In genomic region chr10:65010845-65011244, GRCh38 we compare ENCODE assay signal across 19 cellular contexts.
"Had no signal": no experiment of that assay in that cellular context is flagged by ENCODE, and none has a peak within 500 bp of the region (broad histone marks: within the 10 kb centered on the region; RNA-seq: fewer than 3 reads in every experiment).

No MANE protein-coding gene starts in this region.

- H3K4me1 ChIP-seq: Peyer's patch, SJCRH30 had no signal

- DNase-seq: KBM-7, MM.1S, NCI-H1092 treated with DMSO at 0.1 percent for 48 hours, NCI-H1436, NCI-H187, NCI-H2029, NCI-H2171 treated with DMSO at 0.1 percent for 48 hours, NCI-H345, NCI-H446 treated with DMSO at 0.1 percent for 48 hours, NCI-H510A treated with DMSO at 0.1 percent for 48 hours, NCI-H526, NCI-H774, Peyer's patch, SHP77 treated with DMSO at 0.1 percent for 48 hours, T-helper 1 cell had no signal

- ATAC-seq: Right ventricle myocardium inferior, SK-N-SH treated with all-trans-retinoic acid at 6 μM for 48 hours had no signal

- H3K4me3 ChIP-seq: Peyer's patch, SJCRH30 had no signal

- H3K36me3 ChIP-seq: Peyer's patch, SJCRH30 had no signal

- H3K27me3 ChIP-seq: Peyer's patch, SJCRH30 had no signal

- H3K9me3 ChIP-seq: Peyer's patch, SJCRH30 had no signal

- H3K27ac ChIP-seq: HL-60, Peyer's patch, SJCRH30 had no signal
